Comparison of ENCODE assay signal across 1 cellular context in genomic region chr2:14355102-14355501, GRCh38.
TF ChIP-seq lines count a peak whose summit lies in the region.

No MANE protein-coding gene starts in this region.

TF ChIP-seq in HepG2, 621 proteins besides CTCF, POLR2A, EP300 and RAD21 (continued from another document):
- TF ChIP-seq ZNF597 (CRISPR knock-in tag; IDR thresholded peaks at IDR 0.05) (no peak), BRF2 (CRISPR knock-in tag; IDR thresholded peaks at IDR 0.05) (no peak), HIC2 (CRISPR knock-in tag; IDR thresholded peaks at IDR 0.05; ENCODE audit: low read depth) (no peak), ZNF329 (CRISPR knock-in tag; IDR thresholded peaks at IDR 0.05; ENCODE audit: low read depth) (no peak)
